In genomic region chr12:84857809-84858208, GRCh38 we compare ENCODE assay signal across 1 cellular context.
TF ChIP-seq lines count a peak whose summit lies in the region.

No MANE protein-coding gene starts in this region.

TF ChIP-seq in WTC11, 78 proteins besides CTCF, POLR2A, EP300 and RAD21 (continued from another document):
- TF ChIP-seq ZBTB43 (CRISPR knock-in tag; IDR thresholded peaks at IDR 0.05) (no peak), CBFB (CRISPR knock-in tag; IDR thresholded peaks at IDR 0.05; ENCODE audit: low read depth) (no peak), ERG (CRISPR knock-in tag; IDR thresholded peaks at IDR 0.05) (no peak)
